In genomic region chr18:3156325-3156640, GRCh38 we compare ENCODE assay signal across 1 cellular context.
TF ChIP-seq lines count a peak whose summit lies in the region.

No MANE protein-coding gene starts in this region.

TF ChIP-seq in WTC11, 78 proteins besides CTCF, POLR2A, EP300 and RAD21 (continued from another document):
- TF ChIP-seq, protein P1, sequence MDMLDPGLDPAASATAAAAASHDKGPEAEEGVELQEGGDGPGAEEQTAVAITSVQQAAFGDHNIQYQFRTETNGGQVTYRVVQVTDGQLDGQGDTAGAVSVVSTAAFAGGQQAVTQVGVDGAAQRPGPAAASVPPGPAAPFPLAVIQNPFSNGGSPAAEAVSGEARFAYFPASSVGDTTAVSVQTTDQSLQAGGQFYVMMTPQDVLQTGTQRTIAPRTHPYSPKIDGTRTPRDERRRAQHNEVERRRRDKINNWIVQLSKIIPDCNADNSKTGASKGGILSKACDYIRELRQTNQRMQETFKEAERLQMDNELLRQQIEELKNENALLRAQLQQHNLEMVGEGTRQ (CRISPR knock-in tag; IDR thresholded peaks at IDR 0.05), result no peak
- TF ChIP-seq NFYB (CRISPR knock-in tag; conservative IDR thresholded peaks at IDR 0.05; ENCODE audit: low read depth) (no peak), ZBTB21 (CRISPR knock-in tag; IDR thresholded peaks at IDR 0.05; ENCODE audit: borderline replicate concordance) (no peak), SMAD4 (CRISPR knock-in tag; IDR thresholded peaks at IDR 0.05) (no peak), GABPB1 (CRISPR knock-in tag; IDR thresholded peaks at IDR 0.05) (no peak), HMGA2 (CRISPR knock-in tag; IDR thresholded peaks at IDR 0.05) (no peak), IRF1 (CRISPR knock-in tag; IDR thresholded peaks at IDR 0.05) (no peak), MYBL2 (CRISPR knock-in tag; IDR thresholded peaks at IDR 0.05) (no peak), NR2C2 (CRISPR knock-in tag; IDR thresholded peaks at IDR 0.05) (no peak), ZNF532 (CRISPR knock-in tag; IDR thresholded peaks at IDR 0.05; ENCODE audit: borderline replicate concordance) (no peak), MXD4 (CRISPR knock-in tag; IDR thresholded peaks at IDR 0.05; ENCODE audit: borderline replicate concordance) (no peak), OVOL2 (CRISPR knock-in tag; IDR thresholded peaks at IDR 0.05; ENCODE audit: borderline replicate concordance) (no peak)
- TF ChIP-seq, protein P2, sequence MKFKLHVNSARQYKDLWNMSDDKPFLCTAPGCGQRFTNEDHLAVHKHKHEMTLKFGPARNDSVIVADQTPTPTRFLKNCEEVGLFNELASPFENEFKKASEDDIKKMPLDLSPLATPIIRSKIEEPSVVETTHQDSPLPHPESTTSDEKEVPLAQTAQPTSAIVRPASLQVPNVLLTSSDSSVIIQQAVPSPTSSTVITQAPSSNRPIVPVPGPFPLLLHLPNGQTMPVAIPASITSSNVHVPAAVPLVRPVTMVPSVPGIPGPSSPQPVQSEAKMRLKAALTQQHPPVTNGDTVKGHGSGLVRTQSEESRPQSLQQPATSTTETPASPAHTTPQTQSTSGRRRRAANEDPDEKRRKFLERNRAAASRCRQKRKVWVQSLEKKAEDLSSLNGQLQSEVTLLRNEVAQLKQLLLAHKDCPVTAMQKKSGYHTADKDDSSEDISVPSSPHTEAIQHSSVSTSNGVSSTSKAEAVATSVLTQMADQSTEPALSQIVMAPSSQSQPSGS (CRISPR knock-in tag; IDR thresholded peaks at IDR 0.05; ENCODE audit: borderline replicate concordance, low read depth), result no peak
